In the genomic region with DNA sequence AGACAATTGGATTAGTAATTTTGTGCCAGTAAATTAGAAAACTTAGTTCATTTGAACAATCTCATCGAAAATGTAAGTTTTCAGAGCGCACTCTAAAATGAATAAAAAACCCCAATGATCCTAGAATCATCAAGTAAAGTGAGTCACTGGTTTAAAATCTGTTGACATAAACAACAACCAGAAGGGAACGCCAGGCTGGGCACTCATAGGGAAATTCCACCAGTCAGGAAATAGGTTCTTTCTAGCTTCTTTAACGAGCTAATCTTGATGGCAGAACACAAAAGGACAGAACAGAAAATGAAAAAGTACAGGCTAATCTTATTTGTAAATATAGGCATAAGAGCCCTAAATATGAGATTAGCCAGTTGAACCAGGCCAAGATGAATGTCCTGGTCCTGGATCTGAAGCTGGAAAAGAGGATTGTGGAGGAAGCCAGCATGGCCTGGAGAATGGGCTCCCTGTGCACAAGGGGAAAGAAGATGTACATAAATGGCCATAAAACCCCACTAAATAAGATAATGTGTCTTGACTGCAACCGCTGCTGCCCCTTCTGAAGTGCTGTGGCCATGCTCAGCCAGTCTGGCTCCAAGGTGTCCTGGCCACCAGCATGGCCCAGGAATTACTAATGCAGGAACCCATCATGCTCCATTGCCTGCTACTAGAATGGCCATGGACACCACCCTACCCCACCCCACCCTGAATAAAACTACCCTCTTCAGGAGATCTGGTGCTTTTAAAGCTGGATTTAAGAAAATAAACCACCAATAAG, we compare ENCODE assay signal across 15 cellular contexts.
DNase-seq lines count a peak whose midpoint lies in the region; TF ChIP-seq lines count a peak whose summit lies in the region.
"Had no signal": no experiment of that assay in that cellular context is flagged by ENCODE, and none has a peak within 500 bp of the region (broad histone marks: within the 10 kb centered on the region; RNA-seq: fewer than 3 reads in every experiment).

No MANE protein-coding gene starts in this region.

- H2AK5ac ChIP-seq in mesenchymal stem cell (ENCODE audit: low read length, severe bottlenecking): no peak overlapping the region

- intact Hi-C loops in MCF 10A (cut with micrococcal nuclease): no loop called here
- intact Hi-C loops in breast epithelium (cut with DNase I; ENCODE audit: low total_unique reads): no loop called here
- intact Hi-C loops in vagina (cut with DNase I): no loop called here

- BruUV-seq in MCF 10A (replicated peaks; lab: Mats Ljungman, UMichigan): no TSS peak

- TF ChIP-seq POLR2A in breast epithelium (IDR thresholded peaks at IDR 0.05) (no peak), vagina (IDR thresholded peaks at IDR 0.05) (no peak)

- no peaks in the 10 kb centered on the region for H3K36me3 ChIP-seq in breast epithelium
- no peaks in the 10 kb centered on the region for H3K36me3 ChIP-seq in mesenchymal stem cell (ENCODE audit: control insufficient read depth in 1 of 2, insufficient read depth in 2 of 2, low read depth in 1 of 2, low read length in 2 of 2)
- no peaks in the 10 kb centered on the region for H3K36me3 ChIP-seq in vagina
- no peaks in the 10 kb centered on the region for H3K36me3 ChIP-seq in CD8-positive, alpha-beta memory T cell (ENCODE audit: insufficient read depth, low read length)

- H3K4me2 ChIP-seq in mesenchymal stem cell (ENCODE audit: low read length, poor library complexity, severe bottlenecking): no peak overlapping the region

- no peak overlapping the region for H2BK12ac ChIP-seq in mesenchymal stem cell (ENCODE audit: low read length in 2 of 2)

- no peaks in the 10 kb centered on the region for H3K36me3 Mint-ChIP-seq in MCF 10A (ENCODE audit: insufficient read depth, unreplicated experiment)
- H3K36me3 Mint-ChIP-seq in CD8-positive, alpha-beta memory T cell: peaks cover 0 to 1% (median 0%) of the 10 kb centered on the region in 3 donors

- peaks cover 7% of the 10 kb centered on the region for H3K9me3 Mint-ChIP-seq in MCF 10A (ENCODE audit: unreplicated experiment)
- peaks cover 0 to 8% (median 4%) of the 10 kb centered on the region in 5 donors for H3K9me3 Mint-ChIP-seq in CD8-positive, alpha-beta memory T cell
- H3K9me3 Mint-ChIP-seq: neural crest cell had no signal

- H3K9me3 ChIP-seq in breast epithelium (no peaks in the 10 kb centered on the region), mesenchymal stem cell (ENCODE audit: control insufficient read depth, low read length) (no peaks in the 10 kb centered on the region), vagina (no peaks in the 10 kb centered on the region)
- H3K9me3 ChIP-seq in CD8-positive, alpha-beta memory T cell (ENCODE audit: low read length): no peaks in the 10 kb centered on the region

- no peak overlapping the region for H2AFZ ChIP-seq in mesenchymal stem cell (ENCODE audit: low read depth, low read length)

- H3K4me3 ChIP-seq in breast epithelium (no peak overlapping the region), mesenchymal stem cell (ENCODE audit: insufficient read depth in 1 of 2, low read depth in 1 of 2, low read length in 2 of 2) (no peak overlapping the region), vagina (no peak overlapping the region)
- no peak overlapping the region for H3K4me3 ChIP-seq in CD8-positive, alpha-beta memory T cell (ENCODE audit: low read length)

- 46% methylated on average over 5 of the region's 5 CpGs for WGBS in mesenchymal stem cell

- TF ChIP-seq CTCF in MCF 10A (IDR thresholded peaks at IDR 0.05; ENCODE audit: unreplicated experiment) (no peak), breast epithelium (IDR thresholded peaks at IDR 0.05) (no peak), vagina (IDR thresholded peaks at IDR 0.05) (no peak)

- no peak overlapping the region for H2BK15ac ChIP-seq in mesenchymal stem cell (ENCODE audit: low read depth, poor library complexity, severe bottlenecking)

- H2BK5ac ChIP-seq in mesenchymal stem cell (ENCODE audit: low read depth, low read length, poor library complexity, severe bottlenecking): no peak overlapping the region

- H3K27me3 ChIP-seq in breast epithelium (no peaks in the 10 kb centered on the region), mesenchymal stem cell (ENCODE audit: control insufficient read depth in 1 of 2, insufficient read depth in 1 of 2, low read length in 2 of 2) (peaks cover 0 to 16% of the 10 kb centered on the region in 2 experiments), vagina (no peaks in the 10 kb centered on the region)
- no peaks in the 10 kb centered on the region for H3K27me3 ChIP-seq in CD8-positive, alpha-beta memory T cell (ENCODE audit: insufficient read depth, low read length, poor library complexity, severe bottlenecking)

- POLR2A ChIA-PET in MCF 10A (lab: Yijun Ruan, JAX): no interaction called here
- POLR2A ChIA-PET in CD8-positive, alpha-beta memory T cell (lab: Charles Lee): no interaction called here

- no peak overlapping the region for H3K27ac Mint-ChIP-seq in MCF 10A (ENCODE audit: low read depth, unreplicated experiment)
- no peak overlapping the region for H3K27ac Mint-ChIP-seq in CD8-positive, alpha-beta memory T cell

- no peaks in the 10 kb centered on the region for H3K27me3 Mint-ChIP-seq in MCF 10A (ENCODE audit: insufficient read depth, unreplicated experiment)
- no peaks in the 10 kb centered on the region for H3K27me3 Mint-ChIP-seq in CD8-positive, alpha-beta memory T cell

- H3K79me1 ChIP-seq in mesenchymal stem cell (replicated peaks; ENCODE audit: low read length, poor library complexity, severe bottlenecking): no peaks in the 10 kb centered on the region

- no peak overlapping the region for H3K4ac ChIP-seq in mesenchymal stem cell (ENCODE audit: low read depth in 1 of 2, low read length in 2 of 2)

- H3K27ac ChIP-seq in breast epithelium: no peak overlapping the region
- no peak overlapping the region for H3K27ac ChIP-seq in mesenchymal stem cell (ENCODE audit: low read length, poor library complexity, severe bottlenecking)
- peak overlapping the region; percentile 34 for H3K27ac ChIP-seq in vagina
- no peak overlapping the region for H3K27ac ChIP-seq in CD8-positive, alpha-beta memory T cell (ENCODE audit: low read depth, low read length)

- H3K18ac ChIP-seq in mesenchymal stem cell (ENCODE audit: low read depth in 1 of 2, low read length in 2 of 2): peak overlapping the region; percentile 28 to 56

- no peak overlapping the region for H3K4me3 Mint-ChIP-seq in MCF 10A (ENCODE audit: unreplicated experiment)
- H3K4me3 Mint-ChIP-seq in CD8-positive, alpha-beta memory T cell: no peak overlapping the region
- H3K4me3 Mint-ChIP-seq: activated CD4-positive, alpha-beta memory T cell treated with anti-CD3 and anti-CD28 coated beads, Interleukin-2, amount 10 ng/mL, durations not matched to agents 7 days and 5 days; neural crest cell had no signal

- no peak overlapping the region for H3K9ac ChIP-seq in mesenchymal stem cell (ENCODE audit: low read length)

- no peak overlapping the region for H4K8ac ChIP-seq in mesenchymal stem cell (ENCODE audit: low read length)

- H3K4me1 ChIP-seq in breast epithelium: no peaks in the 10 kb centered on the region
- H3K4me1 ChIP-seq in mesenchymal stem cell (ENCODE audit: control insufficient read depth, insufficient read depth, low read depth, low read length): no peaks in the 10 kb centered on the region
- no peaks in the 10 kb centered on the region for H3K4me1 ChIP-seq in vagina
- peaks cover 31% of the 10 kb centered on the region for H3K4me1 ChIP-seq in CD8-positive, alpha-beta memory T cell (ENCODE audit: insufficient read depth, low read length)

- peak; percentile 21 for DNase-seq in MCF 10A (ENCODE audit: unreplicated experiment)
- DNase-seq in breast epithelium (ENCODE audit: low spot score in 2 of 2): no peak
- peak; percentile 37 for DNase-seq in dermis blood vessel endothelial cell
- DNase-seq in mesenchymal stem cell: peak; percentile 83
- DNase-seq in vagina (ENCODE audit: extremely low spot score in 2 of 2): peak in 1 of 2 donors; percentile 58
- no peak for DNase-seq in DMS79 treated with DMSO at 0.1 percent for 48 hours (lab: John Stamatoyannopoulos, UW)
- DNase-seq in stimulated activated CD8-positive, alpha-beta memory T cell treated with anti-CD3 and anti-CD28 coated beads, Interleukin-4, amount 100 ng/mL, for 48 hours: no peak
- no peak for DNase-seq in CD8-positive, alpha-beta memory T cell
- DNase-seq: activated CD4-positive, alpha-beta memory T cell treated with anti-CD3 and anti-CD28 coated beads, Interleukin-2, amount 10 ng/mL, durations not matched to agents 7 days and 5 days; activated naive CD4-positive, alpha-beta T cell treated with Interleukin-2 at 50 U/mL for 16 hours; foreskin melanocyte; GDM1; NCI-H1092; NCI-H524 treated with DMSO at 0.1 percent for 48 hours had no signal

- H2BK120ac ChIP-seq in mesenchymal stem cell (ENCODE audit: low read depth, low read length): no peak overlapping the region

- H3K23ac ChIP-seq in mesenchymal stem cell (ENCODE audit: low read length in 2 of 2): no peak overlapping the region

- CTCF ChIA-PET in MCF 10A (lab: Yijun Ruan, JAX): no interaction called here
- CTCF ChIA-PET in CD8-positive, alpha-beta memory T cell (lab: Charles Lee): no interaction called here

- H3K14ac ChIP-seq in mesenchymal stem cell (ENCODE audit: low read length in 2 of 2): peak overlapping the region in 1 of 2 experiments; percentile 74

- peaks cover 5% of the 10 kb centered on the region for H3K4me1 Mint-ChIP-seq in MCF 10A (ENCODE audit: insufficient read depth, unreplicated experiment)
- H3K4me1 Mint-ChIP-seq in CD8-positive, alpha-beta memory T cell: peaks cover 6 to 20% (median 9%) of the 10 kb centered on the region in 3 donors
- H3K4me1 Mint-ChIP-seq: neural crest cell had no signal

- no peak overlapping the region for H4K91ac ChIP-seq in mesenchymal stem cell (ENCODE audit: low read length)

Comparison
In these comparisons a context has a peak if more than half of its experiments do, and no peak if none do; other contexts are left out.
1. DNase-seq: peak in MCF 10A (single experiment), dermis blood vessel endothelial cell (single experiment) and mesenchymal stem cell (single experiment); none in breast epithelium (0 of 2), DMS79 treated with DMSO at 0.1 percent for 48 hours (single experiment), stimulated activated CD8-positive, alpha-beta memory T cell treated with anti-CD3 and anti-CD28 coated beads, Interleukin-4, amount 100 ng/mL, for 48 hours (single experiment) and CD8-positive, alpha-beta memory T cell (0 of 5).